Comparison of ENCODE assay signal across 9 cellular contexts in the genomic region with DNA sequence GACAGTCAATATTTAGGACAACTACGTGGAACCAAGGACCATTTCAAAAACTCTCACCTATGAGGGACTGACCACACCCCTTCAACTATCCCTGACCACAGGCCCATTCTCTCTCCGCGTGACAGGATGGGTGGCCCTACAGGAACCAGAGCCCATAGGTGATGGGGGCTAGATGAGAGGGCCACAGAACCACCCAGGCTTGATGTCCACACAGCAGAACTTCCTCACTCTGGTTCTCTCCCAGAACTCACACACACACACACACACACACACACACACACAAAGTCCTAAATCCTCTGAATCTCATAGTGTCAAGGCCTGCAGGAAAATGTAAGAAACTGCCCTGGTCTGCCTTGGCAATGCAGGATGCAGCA. TPM values are rescaled to one million over a fixed set of nuclear protein-coding genes. Genes with fewer than 3 reads are reported as not detected.
DNase-seq lines count a peak whose midpoint lies in the region; ATAC-seq, FAIRE-seq and TF ChIP-seq lines count a peak whose summit lies in the region.
"Had no signal": no experiment of that assay in that cellular context is flagged by ENCODE, and none has a peak within 500 bp of the region (broad histone marks: within the 10 kb centered on the region; RNA-seq: fewer than 3 reads in every experiment).

No MANE protein-coding gene starts in this region.

- peaks cover 52% of the 10 kb centered on the region for H3K4me1 ChIP-seq in A549
- H3K4me1 ChIP-seq in HUES6 (ENCODE audit: control insufficient read depth, insufficient read depth, low read length) = peaks cover 24% of the 10 kb centered on the region

- no peaks in the 10 kb centered on the region for H3K27me3 Mint-ChIP-seq in mesothelial cell of epicardium (ENCODE audit: low read depth)

- no peak for TF ChIP-seq EP300 in A549 (IDR thresholded peaks at IDR 0.05)

- H3K9me3 ChIP-seq in A549 = no peaks in the 10 kb centered on the region
- H3K9me3 ChIP-seq in HUES6 (ENCODE audit: control insufficient read depth, insufficient read depth, low read depth, low read length) = no peaks in the 10 kb centered on the region

- peak overlapping the region; percentile 99 for H3K4me3 ChIP-seq in A549
- peak overlapping the region; percentile 79; the same call in 1 of the 2 replicates for H3K4me3 ChIP-seq in HUES6 (ENCODE audit: low read depth, low read length)
- H3K4me3 ChIP-seq in astrocyte of the spinal cord (ENCODE audit: low read depth, low read length) = peak overlapping the region; percentile 55

- H3K27ac Mint-ChIP-seq in mesothelial cell of epicardium = peak overlapping the region; percentile 21

- peaks cover 21% of the 10 kb centered on the region for H3K4me1 Mint-ChIP-seq in mesothelial cell of epicardium

- peak overlapping the region; percentile 75 for H3K4me3 Mint-ChIP-seq in mesothelial cell of epicardium

- no peak for FAIRE-seq in A549 (lab: Jason Lieb, UNC)

- TF ChIP-seq POLR2A in A549 (IDR thresholded peaks at IDR 0.05; ENCODE audit: low read length) = no peak

- POLR2A ChIA-PET in A549 (lab: Yijun Ruan, JAX) = interaction anchor here (0.5 kb wide), 1 partner anchor 191 kb away, joined by 5 read pairs; no protein-coding TSS in a partner anchor

- no peaks in the 10 kb centered on the region for H3K27me3 ChIP-seq in HUES6 (ENCODE audit: control insufficient read depth, insufficient read depth, low read length)

- H3K9me3 Mint-ChIP-seq in mesothelial cell of epicardium = no peaks in the 10 kb centered on the region

- no peak for TF ChIP-seq CTCF in A549 (IDR thresholded peaks at IDR 0.05)
- no peak for TF ChIP-seq CTCF in astrocyte of the spinal cord (IDR thresholded peaks at IDR 0.05; ENCODE audit: low read depth, low read length)
- TF ChIP-seq CTCF in mesothelial cell of epicardium (IDR thresholded peaks at IDR 0.05; ENCODE audit: unreplicated experiment) = no peak

- H3K36me3 ChIP-seq in HUES6 (ENCODE audit: control insufficient read depth, insufficient read depth, low read length) = peaks cover 33% of the 10 kb centered on the region

- H3K9ac ChIP-seq in HUES6 (ENCODE audit: low read length) = no peak overlapping the region

- no peak for TF ChIP-seq RAD21 in A549 (conservative IDR thresholded peaks at IDR 0.05 in 1 of 2, IDR thresholded peaks at IDR 0.05 in 1 of 2)

- peak overlapping the region; percentile 100 for H3K4me2 ChIP-seq in A549

- H3K27ac ChIP-seq in A549 (peak overlapping the region; percentile 98; a peak in 5 of 6 replicates), HUES6 (ENCODE audit: low read depth, low read length) (no peak overlapping the region)

- CTCF ChIA-PET in A549 (lab: Yijun Ruan, JAX) = interaction anchor here (1.2 to 12.6 kb wide), 15 partner anchors 9 to 350 kb away, joined by 3 to 160 read pairs (median 5); no protein-coding TSS in a partner anchor

- H3K36me3 Mint-ChIP-seq in mesothelial cell of epicardium = peaks cover 9% of the 10 kb centered on the region

- ATAC-seq in A549 = no peak
- no peak for ATAC-seq in HG03135 (IDR thresholded peaks at IDR 0.05; ENCODE audit: unreplicated experiment)
- no peak for ATAC-seq in HG02973 (IDR thresholded peaks at IDR 0.05; ENCODE audit: unreplicated experiment)
- no peak for ATAC-seq in left cardiac atrium

- WGBS in A549 (ENCODE audit: missing lambda C conversion rate) = 86% methylated on average over 3 of the region's 3 CpGs

- DNase-seq in A549 (ENCODE audit: low read depth in 1 of 2, low spot score in 1 of 2) (no peak), astrocyte of the spinal cord (ENCODE audit: low read depth, low spot score) (no peak), mesothelial cell of epicardium (ENCODE audit: low spot score in 2 of 2, unreplicated experiment in 2 of 2) (no peak), left cardiac atrium (no peak), NCI-H1417 (lab: John Stamatoyannopoulos, UW) (no peak)
- DNase-seq: DMS79 had no signal

- in situ Hi-C loops in astrocyte of the spinal cord (cut with HindIII; ENCODE audit: low sequenced_read_pairs) = no loop called here

- intact Hi-C loops in left cardiac atrium (cut with DNase I) = loop anchor here in 1 of 2 donors (2.0 kb wide), 1 partner anchor 98 kb away; no protein-coding TSS in a partner anchor

TF ChIP-seq in A549, 52 proteins besides CTCF, POLR2A, EP300 and RAD21:
- TF ChIP-seq, protein P1, sequence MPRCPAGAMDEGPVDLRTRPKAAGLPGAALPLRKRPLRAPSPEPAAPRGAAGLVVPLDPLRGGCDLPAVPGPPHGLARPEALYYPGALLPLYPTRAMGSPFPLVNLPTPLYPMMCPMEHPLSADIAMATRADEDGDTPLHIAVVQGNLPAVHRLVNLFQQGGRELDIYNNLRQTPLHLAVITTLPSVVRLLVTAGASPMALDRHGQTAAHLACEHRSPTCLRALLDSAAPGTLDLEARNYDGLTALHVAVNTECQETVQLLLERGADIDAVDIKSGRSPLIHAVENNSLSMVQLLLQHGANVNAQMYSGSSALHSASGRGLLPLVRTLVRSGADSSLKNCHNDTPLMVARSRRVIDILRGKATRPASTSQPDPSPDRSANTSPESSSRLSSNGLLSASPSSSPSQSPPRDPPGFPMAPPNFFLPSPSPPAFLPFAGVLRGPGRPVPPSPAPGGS (IDR thresholded peaks at IDR 0.05) = no peak
- TF ChIP-seq KDM1A (IDR thresholded peaks at IDR 0.05; ENCODE audit: low read depth) = no peak
- TF ChIP-seq RNF2 (IDR thresholded peaks at IDR 0.05; ENCODE audit: borderline replicate concordance, low read depth) = no peak
- TF ChIP-seq SMC3 (IDR thresholded peaks at IDR 0.05) = no peak
- no peak for TF ChIP-seq CHD2 (IDR thresholded peaks at IDR 0.05; ENCODE audit: low read length, partially characterized antibody)

RNA-seq across cellular contexts. Expression of a gene that starts 1.5 kb away (rescaled TPM):
- polyA plus RNA-seq in A549 (2011; rRNA removed) (10.8 and 12.0 TPM in 2 replicates), A549 (2017; fragmentation: RNase III; extraction: RNeasy Plus Mini Kit Qiagen cat#74134 plus additional on column Dnase treatment) (11.1 to 11.6 TPM (median 11.3 TPM) in 3 replicates)
- 12.6 and 15.6 TPM in 2 replicates for polyA plus RNA-seq in A549 (2012; cell fraction: cytosol; rRNA removed)
- polyA plus RNA-seq in A549 (2012; cell fraction: nucleus; rRNA removed) = 13.5 and 27.6 TPM in 2 replicates
- 11.4 and 13.3 TPM in 2 replicates for polyA minus RNA-seq in A549 (2011; rRNA and poly(A)+ RNA removed)
- total RNA-seq in mesothelial cell of epicardium (13.5 to 16.5 TPM (median 15.0 TPM) in 3 replicates), left cardiac atrium (1 to 10 TPM; 5.9 to 8.1 TPM)

RNA-seq across cellular contexts. Expression of a gene that starts 2.2 kb away (rescaled TPM):
- polyA plus RNA-seq in A549 (2011; rRNA removed) (88.2 and 88.8 TPM in 2 replicates), A549 (2017; fragmentation: RNase III; extraction: RNeasy Plus Mini Kit Qiagen cat#74134 plus additional on column Dnase treatment) (132 to 143 TPM (median 140 TPM) in 3 replicates)
- 170 and 213 TPM in 2 replicates for polyA plus RNA-seq in A549 (2012; cell fraction: cytosol; rRNA removed)
- polyA plus RNA-seq in A549 (2012; cell fraction: nucleus; rRNA removed) = 84.5 and 103 TPM in 2 replicates
- 111 and 129 TPM in 2 replicates for polyA minus RNA-seq in A549 (2011; rRNA and poly(A)+ RNA removed)
- total RNA-seq in mesothelial cell of epicardium (34.5 to 38.3 TPM (median 36.3 TPM) in 3 replicates), left cardiac atrium (10 to 100 TPM; 32.3 to 37.7 TPM)

RNA-seq across cellular contexts. Expression of a gene that starts 26.6 kb away (rescaled TPM):
- polyA plus RNA-seq in A549 (2011; rRNA removed) (4.3 and 5.2 TPM in 2 replicates), A549 (2017; fragmentation: RNase III; extraction: RNeasy Plus Mini Kit Qiagen cat#74134 plus additional on column Dnase treatment) (9.8 to 11.2 TPM (median 10.3 TPM) in 3 replicates)
- 9.0 and 14.5 TPM in 2 replicates for polyA plus RNA-seq in A549 (2012; cell fraction: cytosol; rRNA removed)
- polyA plus RNA-seq in A549 (2012; cell fraction: nucleus; rRNA removed) = 25.4 and 32.6 TPM in 2 replicates
- 6.6 TPM in 2 replicates for polyA minus RNA-seq in A549 (2011; rRNA and poly(A)+ RNA removed)
- total RNA-seq in mesothelial cell of epicardium (16.2 to 17.8 TPM (median 16.3 TPM) in 3 replicates), left cardiac atrium (10 to 100 TPM; 46.2 to 52.9 TPM)

RNA-seq across cellular contexts. Expression of a gene that starts 28.1 kb away (rescaled TPM):
- 0.12 and 0.39 TPM in 2 replicates for polyA plus RNA-seq in A549 (2011; rRNA removed)
- polyA plus RNA-seq in A549 (2012; cell fraction: cytosol; rRNA removed) = 0.19 and 0.45 TPM in 2 replicates
- 0.11 and 0.29 TPM in 2 replicates for polyA plus RNA-seq in A549 (2012; cell fraction: nucleus; rRNA removed)
- 0.15 to 0.23 TPM (median 0.21 TPM) in 3 replicates for polyA plus RNA-seq in A549 (2017; fragmentation: RNase III; extraction: RNeasy Plus Mini Kit Qiagen cat#74134 plus additional on column Dnase treatment)
- polyA minus RNA-seq in A549 (2011; rRNA and poly(A)+ RNA removed) = 0.10 TPM in 1 of 2 replicates, not detected in the other
- 0.07 to 0.27 TPM (median 0.14 TPM) in 3 replicates for total RNA-seq in mesothelial cell of epicardium
- not detected for total RNA-seq in left cardiac atrium
